Comparison of ENCODE assay signal across 26 cellular contexts in the genomic region with DNA sequence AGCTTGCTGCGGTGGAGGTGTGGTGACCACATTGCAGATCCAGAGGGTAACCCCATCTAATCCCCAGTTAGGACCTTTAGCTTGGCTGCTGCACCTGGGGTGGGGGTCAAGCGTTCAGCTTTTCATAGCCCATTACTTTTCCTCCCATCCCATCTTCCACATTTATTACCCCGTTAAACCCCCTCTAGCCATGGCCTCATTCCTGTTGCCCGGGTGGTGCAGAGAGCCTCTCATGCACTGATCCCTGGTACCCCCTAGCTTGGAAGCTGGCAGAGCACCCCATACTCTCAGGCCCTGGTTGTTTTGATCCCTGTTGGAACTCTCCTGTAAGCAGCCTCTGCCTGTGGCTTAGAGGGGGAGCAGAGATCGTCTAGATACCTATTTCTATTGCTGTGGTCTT.
"Had no signal": no experiment of that assay in that cellular context is flagged by ENCODE, and none has a peak within 500 bp of the region (broad histone marks: within the 10 kb centered on the region; RNA-seq: fewer than 3 reads in every experiment).

No MANE protein-coding gene starts in this region.

- H3K4me3 ChIP-seq: esophagus squamous epithelium, gastroesophageal sphincter, heart right ventricle had no signal

- H3K4me1 ChIP-seq: heart right ventricle had no signal

- H3K27me3 ChIP-seq: brain microvascular endothelial cell, esophagus squamous epithelium, gastroesophageal sphincter, heart right ventricle had no signal

- DNase-seq: activated B cell treated with CpG ODN at 0.5 μM for 24 hours; activated CD4-positive, alpha-beta memory T cell treated with anti-CD3 and anti-CD28 coated beads for 36 hours; activated CD4-positive, alpha-beta T cell treated with anti-CD3 and anti-CD28 coated beads for 36 hours; activated CD4-positive, alpha-beta T cell treated with anti-CD3 and anti-CD28 coated beads, Interleukin-2, amount 10 ng/mL, durations not matched to agents 24 days and 14 days; activated CD4-positive, CD25-positive, alpha-beta regulatory T cell treated with anti-CD3 and anti-CD28 coated beads, Interleukin-2, amount 50 U/mL, for 72 hours; activated CD8-positive, alpha-beta T cell treated with anti-CD3 and anti-CD28 coated beads, Interleukin-2, amount 10 ng/mL, durations not matched to agents 7 days and 5 days; activated effector memory CD4-positive, alpha-beta T cell treated with Interleukin-2 at 50 U/mL for 16 hours; activated gamma-delta T cell treated with Interleukin-2 at 50 U/mL for 16 hours; activated naive CD4-positive, alpha-beta T cell treated with anti-CD3 and anti-CD28 coated beads, Interleukin-2, amount 50 U/mL, for 16 hours; activated naive CD4-positive, alpha-beta T cell treated with Interleukin-2 at 50 U/mL for 16 hours; activated T-cell treated with anti-CD3 and anti-CD28 coated beads, Interleukin-2, amount 50 U/mL, for 4 hours; amniotic stem cell; anterior cingulate cortex; caudate nucleus; effector CD8-positive, alpha-beta T cell; esophagus squamous epithelium; foreskin melanocyte; heart right ventricle; T-helper 1 cell; T-helper 17 cell; T1000; WERI-Rb-1 had no signal

- ATAC-seq: activated CD4-positive, alpha-beta T cell treated with anti-CD3 and anti-CD28 coated beads for 36 hours; activated CD8-positive, alpha-beta T cell treated with anti-CD3 and anti-CD28 coated beads, Interleukin-2, amount 10 ng/mL, durations not matched to agents 7 days and 5 days; activated T-cell treated with anti-CD3 and anti-CD28 coated beads, Interleukin-2, amount 50 U/mL, for 4 hours; activated T-helper 17 cell treated with anti-CD3 and anti-CD28 coated beads, Interleukin-2, amount 50 U/mL, for 72 hours; gastroesophageal sphincter; T-helper 17 cell had no signal

- H3K9me3 ChIP-seq: esophagus squamous epithelium, gastroesophageal sphincter, heart right ventricle had no signal

- H3K27ac ChIP-seq: brain microvascular endothelial cell, epithelial cell of prostate, esophagus squamous epithelium, gastroesophageal sphincter, heart right ventricle, WERI-Rb-1 had no signal
